Comparison of ENCODE assay signal across 8 cellular contexts in the genomic region with DNA sequence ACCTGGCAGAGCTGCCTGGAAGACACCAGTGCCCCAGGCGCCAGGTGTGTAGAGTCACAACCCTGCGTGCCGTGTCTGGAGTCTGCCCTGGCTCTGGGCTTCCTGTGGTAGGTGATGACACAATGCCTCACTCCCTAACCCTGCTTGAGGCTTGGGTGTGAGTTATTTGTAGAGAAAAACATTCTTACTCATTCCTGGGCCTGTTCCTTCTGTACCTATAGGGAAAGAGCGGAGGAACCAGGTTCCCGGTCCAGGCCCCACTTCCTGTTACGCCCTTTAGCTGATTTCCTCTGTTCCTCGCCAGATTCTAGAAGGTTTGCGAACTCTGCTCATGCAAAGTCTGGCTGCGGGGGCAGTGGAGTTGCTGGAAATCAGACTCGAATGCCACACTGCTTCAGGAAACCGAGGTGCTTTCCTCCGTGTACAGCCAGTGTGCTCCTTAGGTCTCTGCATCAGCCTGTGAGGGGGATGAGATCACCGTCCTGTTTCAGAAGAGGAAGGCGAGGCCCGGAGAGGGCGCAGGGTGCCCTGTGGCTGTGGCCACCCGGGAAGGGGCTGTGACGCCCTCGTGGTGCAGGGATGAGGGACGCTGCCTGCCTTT.
DNase-seq lines count a peak whose midpoint lies in the region; ATAC-seq and TF ChIP-seq lines count a peak whose summit lies in the region.

No MANE protein-coding gene starts in this region.

- H3K4me2 ChIP-seq in OCI-LY3 (ENCODE audit: low read length), result peak overlapping the region; percentile 68

- H3K4me1 ChIP-seq in OCI-LY3 (ENCODE audit: low read length) (peaks cover 100% of the 10 kb centered on the region), neutrophil (ENCODE audit: control insufficient read depth in 1 of 2, insufficient read depth in 1 of 2, low read depth in 1 of 2, low read length in 1 of 2) (peaks cover 14% of the 10 kb centered on the region in 2 experiments)

- H3K27ac ChIP-seq in OCI-LY3 (ENCODE audit: low read length) (peak overlapping the region; percentile 100), neutrophil (no peak overlapping the region)

- peaks cover 28% of the 10 kb centered on the region for H3K79me2 ChIP-seq in OCI-LY3 (ENCODE audit: low read length)

- no peak overlapping the region for H2AFZ ChIP-seq in OCI-LY3 (ENCODE audit: low read depth, low read length)

- H3K9me3 ChIP-seq in OCI-LY3 (ENCODE audit: insufficient read depth, low read length), result no peaks in the 10 kb centered on the region
- no peaks in the 10 kb centered on the region for H3K9me3 ChIP-seq in neutrophil

- ATAC-seq in HG03521 (IDR thresholded peaks at IDR 0.05; ENCODE audit: unreplicated experiment), result no peak

- H4K20me1 ChIP-seq in OCI-LY3 (ENCODE audit: insufficient read depth, low read length), result no peaks in the 10 kb centered on the region

- no peaks in the 10 kb centered on the region for H3K27me3 ChIP-seq in OCI-LY3 (ENCODE audit: low read depth, low read length)
- H3K27me3 ChIP-seq in neutrophil, result peaks cover 17% of the 10 kb centered on the region

- H3K4me3 ChIP-seq in OCI-LY3 (ENCODE audit: low read length), result peak overlapping the region; percentile 45
- peak overlapping the region; percentile 19 to 24 for H3K4me3 ChIP-seq in neutrophil (ENCODE audit: low read depth in 1 of 2, low read length in 1 of 2)

- in situ Hi-C loops in GM13976 (cut with MboI; ENCODE audit: low sequenced_read_pairs, unreplicated experiment), result no loop called here

- H3K36me3 ChIP-seq in OCI-LY3 (replicated peaks; ENCODE audit: low read depth, low read length), result no peaks in the 10 kb centered on the region
- no peaks in the 10 kb centered on the region for H3K36me3 ChIP-seq in neutrophil

- peak overlapping the region; percentile 98 for H3K9ac ChIP-seq in OCI-LY3 (ENCODE audit: low read length)

- TF ChIP-seq CTCF in OCI-LY3 (IDR thresholded peaks at IDR 0.05; ENCODE audit: low read depth, low read length) (no peak), neutrophil (IDR thresholded peaks at IDR 0.05) (no peak), GM13976 (IDR thresholded peaks at IDR 0.05; ENCODE audit: borderline replicate concordance, control extremely low read depth, extremely low read depth, insufficient read depth, missing control alignments) (no peak)

- DNase-seq in GDM1 (lab: John Stamatoyannopoulos, UW) (peak; percentile 72), NCI-H2171 (lab: John Stamatoyannopoulos, UW) (no peak), NCI-H2227 treated with DMSO at 0.1 percent for 48 hours (lab: John Stamatoyannopoulos, UW) (no peak), GM13976 (ENCODE audit: low spot score) (no peak)
- DNase-seq in activated gamma-delta T cell treated with anti-CD3 and anti-CD28 coated beads, Interleukin-2, amount 50 U/mL, for 16 hours (ENCODE audit: low read depth), result peak; percentile 54

Comparison
In these comparisons a context has a peak if more than half of its experiments do, and no peak if none do; other contexts are left out.
1. DNase-seq: peak in GDM1 (single experiment) and activated gamma-delta T cell treated with anti-CD3 and anti-CD28 coated beads, Interleukin-2, amount 50 U/mL, for 16 hours (single experiment); none in NCI-H2171 (single experiment), NCI-H2227 treated with DMSO at 0.1 percent for 48 hours (single experiment) and GM13976 (single experiment).